In the genomic region with DNA sequence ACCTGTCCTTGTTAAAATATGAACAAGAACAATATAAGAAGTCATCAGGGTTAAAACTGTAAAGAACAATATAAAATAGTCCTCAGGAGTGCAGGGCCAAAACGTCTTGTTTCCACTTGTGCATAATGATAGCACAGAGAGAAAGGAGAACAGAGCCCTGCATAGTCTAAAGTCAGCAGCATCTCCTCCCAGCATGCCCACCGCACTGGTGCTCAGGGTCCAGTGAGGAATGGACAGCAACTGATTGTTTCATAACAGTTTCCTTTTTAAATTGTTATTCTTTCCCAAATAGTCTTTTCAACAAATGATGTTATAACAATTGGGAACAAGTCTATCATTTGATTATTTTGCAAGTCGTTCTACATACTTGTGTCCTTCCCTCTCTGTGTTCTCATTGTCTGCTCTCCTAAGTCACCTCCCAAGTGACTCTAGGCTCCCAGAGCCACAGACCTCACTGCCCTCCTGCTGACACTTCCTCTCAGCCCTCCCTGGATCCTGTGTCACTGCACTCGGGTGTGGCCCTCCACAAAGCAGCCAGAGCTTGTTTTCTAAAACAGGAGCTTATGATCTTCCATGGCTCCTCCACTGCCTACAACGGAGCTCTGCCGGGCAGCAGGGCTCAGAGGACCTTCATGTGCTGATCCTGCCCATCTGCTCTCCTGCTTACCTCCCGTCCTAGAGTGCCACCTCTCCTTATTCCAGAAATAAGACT, we compare ENCODE assay signal across 15 cellular contexts. TPM values are rescaled to one million over a fixed set of nuclear protein-coding genes. Genes with fewer than 3 reads are reported as not detected.
DNase-seq lines count a peak whose midpoint lies in the region; ATAC-seq, FAIRE-seq and TF ChIP-seq lines count a peak whose summit lies in the region.
"Had no signal": no experiment of that assay in that cellular context is flagged by ENCODE, and none has a peak within 500 bp of the region (broad histone marks: within the 10 kb centered on the region; RNA-seq: fewer than 3 reads in every experiment).

No MANE protein-coding gene starts in this region.

- H3K36me3 Mint-ChIP-seq in activated CD8-positive, alpha-beta T cell treated with anti-CD3 and anti-CD28 coated beads for 36 hours (ENCODE audit: low read depth): no peaks in the 10 kb centered on the region
- H3K36me3 Mint-ChIP-seq: CD14-positive monocyte; stimulated activated effector memory CD8-positive, alpha-beta T cell treated with anti-CD3 and anti-CD28 coated beads, Interleukin-12 subunit alpha, Interleukin-12 subunit beta, amount 100 ng/mL, for 72 hours had no signal

- H3K4me1 Mint-ChIP-seq in activated CD8-positive, alpha-beta T cell treated with anti-CD3 and anti-CD28 coated beads for 36 hours (ENCODE audit: low read depth): no peaks in the 10 kb centered on the region
- H3K4me1 Mint-ChIP-seq: activated CD4-positive, alpha-beta T cell treated with anti-CD3 and anti-CD28 coated beads, Interleukin-2, amount 10 ng/mL, durations not matched to agents 24 days and 14 days; CD14-positive monocyte; stimulated activated effector memory CD8-positive, alpha-beta T cell treated with anti-CD3 and anti-CD28 coated beads, Interleukin-12 subunit alpha, Interleukin-12 subunit beta, amount 100 ng/mL, for 72 hours had no signal

- peak; percentile 85 for DNase-seq in DMS153 treated with DMSO at 0.1 percent for 48 hours (lab: John Stamatoyannopoulos, UW; ENCODE audit: unreplicated experiment)
- DNase-seq in NCI-H774 (lab: John Stamatoyannopoulos, UW): peak; percentile 40
- no peak for DNase-seq in cardiac muscle cell (ENCODE audit: low read depth in 1 of 2, low spot score in 1 of 2)
- DNase-seq in pancreas: no peak
- DNase-seq in activated CD8-positive, alpha-beta T cell treated with anti-CD3 and anti-CD28 coated beads for 36 hours: no peak
- DNase-seq in NCI-H2227 treated with DMSO at 0.1 percent for 48 hours (lab: John Stamatoyannopoulos, UW): no peak
- DNase-seq: activated CD4-positive, alpha-beta T cell treated with anti-CD3 and anti-CD28 coated beads, Interleukin-2, amount 10 ng/mL, durations not matched to agents 24 days and 14 days; activated naive CD4-positive, alpha-beta T cell treated with anti-CD3 and anti-CD28 coated beads for 36 hours; dermis blood vessel endothelial cell; SHP77 treated with DMSO at 0.1 percent for 48 hours had no signal

- ATAC-seq in pancreas (peak in 3 of 4 donors; percentile 41 to 51 (median 46)), GM18909 (IDR thresholded peaks at IDR 0.05; ENCODE audit: poor library complexity, unreplicated experiment) (no peak), GM21619 (IDR thresholded peaks at IDR 0.05; ENCODE audit: unreplicated experiment) (no peak)
- no peak for ATAC-seq in activated CD8-positive, alpha-beta T cell treated with anti-CD3 and anti-CD28 coated beads for 36 hours
- ATAC-seq: stimulated activated effector memory CD8-positive, alpha-beta T cell treated with anti-CD3 and anti-CD28 coated beads, Interleukin-12 subunit alpha, Interleukin-12 subunit beta, amount 100 ng/mL, for 72 hours had no signal

- peaks cover 1% of the 10 kb centered on the region for H3K27me3 Mint-ChIP-seq in activated CD8-positive, alpha-beta T cell treated with anti-CD3 and anti-CD28 coated beads for 36 hours

- H3K4me3 ChIP-seq in cardiac muscle cell (no peak overlapping the region), pancreas (no peak overlapping the region)

- no peak for TF ChIP-seq CTCF in cardiac muscle cell (IDR thresholded peaks at IDR 0.05; ENCODE audit: low read depth, low read length)
- no peak for TF ChIP-seq CTCF in pancreas (IDR thresholded peaks at IDR 0.05)
- no peak for TF ChIP-seq CTCF in activated CD8-positive, alpha-beta T cell treated with anti-CD3 and anti-CD28 coated beads for 36 hours (IDR thresholded peaks at IDR 0.05)

- intact Hi-C loops in pancreas (cut with DNase I): no loop called here
- intact Hi-C loops in activated CD8-positive, alpha-beta T cell treated with anti-CD3 and anti-CD28 coated beads for 36 hours (cut with micrococcal nuclease): no loop called here

- CTCF ChIA-PET in activated CD8-positive, alpha-beta T cell treated with anti-CD3 and anti-CD28 coated beads for 36 hours (lab: Charles Lee): no interaction called here

- H3K27ac Mint-ChIP-seq in activated CD8-positive, alpha-beta T cell treated with anti-CD3 and anti-CD28 coated beads for 36 hours: no peak overlapping the region
- H3K27ac Mint-ChIP-seq: activated CD4-positive, alpha-beta T cell treated with anti-CD3 and anti-CD28 coated beads, Interleukin-2, amount 10 ng/mL, durations not matched to agents 24 days and 14 days; activated naive CD4-positive, alpha-beta T cell treated with anti-CD3 and anti-CD28 coated beads for 36 hours; CD14-positive monocyte; stimulated activated effector memory CD8-positive, alpha-beta T cell treated with anti-CD3 and anti-CD28 coated beads, Interleukin-12 subunit alpha, Interleukin-12 subunit beta, amount 100 ng/mL, for 72 hours had no signal

- WGBS in pancreas, 2 donors: 53 to 59% methylated on average over 7 of the region's 7 CpGs

- H3K9me3 ChIP-seq in cardiac muscle cell (ENCODE audit: low read depth): no peaks in the 10 kb centered on the region
- no peaks in the 10 kb centered on the region for H3K9me3 ChIP-seq in pancreas

- H3K27me3 ChIP-seq in cardiac muscle cell (no peaks in the 10 kb centered on the region), pancreas (no peaks in the 10 kb centered on the region)

- no peaks in the 10 kb centered on the region for H3K9me3 Mint-ChIP-seq in activated CD8-positive, alpha-beta T cell treated with anti-CD3 and anti-CD28 coated beads for 36 hours
- H3K9me3 Mint-ChIP-seq: activated CD4-positive, alpha-beta T cell treated with anti-CD3 and anti-CD28 coated beads, Interleukin-2, amount 10 ng/mL, durations not matched to agents 24 days and 14 days; stimulated activated effector memory CD8-positive, alpha-beta T cell treated with anti-CD3 and anti-CD28 coated beads, Interleukin-12 subunit alpha, Interleukin-12 subunit beta, amount 100 ng/mL, for 72 hours had no signal

- peaks cover 9% of the 10 kb centered on the region for H3K4me1 ChIP-seq in cardiac muscle cell (ENCODE audit: low read depth)
- peaks cover 0 to 3% (median 0%) of the 10 kb centered on the region in 3 donors for H3K4me1 ChIP-seq in pancreas

- POLR2A ChIA-PET in activated CD8-positive, alpha-beta T cell treated with anti-CD3 and anti-CD28 coated beads for 36 hours (lab: Charles Lee): no interaction called here

- H3K27ac ChIP-seq in cardiac muscle cell (peak overlapping the region; percentile 14), pancreas (peak overlapping the region in 1 of 4 donors; percentile 44)

- FAIRE-seq in pancreas (lab: Jason Lieb, UNC): no peak

- no peaks in the 10 kb centered on the region for H3K36me3 ChIP-seq in cardiac muscle cell
- H3K36me3 ChIP-seq in pancreas: no peaks in the 10 kb centered on the region

- H3K4me3 Mint-ChIP-seq in activated CD8-positive, alpha-beta T cell treated with anti-CD3 and anti-CD28 coated beads for 36 hours: no peak overlapping the region
- H3K4me3 Mint-ChIP-seq: activated CD4-positive, alpha-beta T cell treated with anti-CD3 and anti-CD28 coated beads, Interleukin-2, amount 10 ng/mL, durations not matched to agents 24 days and 14 days; activated naive CD4-positive, alpha-beta T cell treated with anti-CD3 and anti-CD28 coated beads for 36 hours; CD14-positive monocyte; stimulated activated effector memory CD8-positive, alpha-beta T cell treated with anti-CD3 and anti-CD28 coated beads, Interleukin-12 subunit alpha, Interleukin-12 subunit beta, amount 100 ng/mL, for 72 hours had no signal

RNA-seq across cellular contexts. Expression of a gene that starts 27.6 kb away (rescaled TPM):
- total RNA-seq in cardiac muscle cell (0.69 and 0.70 TPM in 2 replicates), pancreas (10 to 100 TPM; 15.0 to 32.0 (median 18.0) TPM)
- polyA plus RNA-seq in cardiac muscle cell (0.07 TPM in 2 replicates), pancreas (10 to 100 TPM in 1 of 2 donors, 1 to 10 TPM in 1; 7.4 to 12.6 TPM)
- not detected for total RNA-seq in activated CD8-positive, alpha-beta T cell treated with anti-CD3 and anti-CD28 coated beads for 36 hours
- total RNA-seq: activated CD4-positive, alpha-beta T cell treated with anti-CD3 and anti-CD28 coated beads, Interleukin-2, amount 10 ng/mL, durations not matched to agents 24 days and 14 days; activated naive CD4-positive, alpha-beta T cell treated with anti-CD3 and anti-CD28 coated beads for 36 hours; glomerular endothelial cell had no signal
- polyA plus RNA-seq: CD14-positive monocyte had no signal

Comparison
In these comparisons a context has a peak if more than half of its experiments do, and no peak if none do; other contexts are left out.
1. DNase-seq: peak in DMS153 treated with DMSO at 0.1 percent for 48 hours (single experiment) and NCI-H774 (single experiment); none in cardiac muscle cell (0 of 2), pancreas (0 of 6), activated CD8-positive, alpha-beta T cell treated with anti-CD3 and anti-CD28 coated beads for 36 hours (single experiment) and NCI-H2227 treated with DMSO at 0.1 percent for 48 hours (single experiment).
2. ATAC-seq: peak in pancreas (3 of 4); none in GM18909 (single experiment), activated CD8-positive, alpha-beta T cell treated with anti-CD3 and anti-CD28 coated beads for 36 hours (single experiment) and GM21619 (single experiment).